ENCODE assay signal across 11 cellular contexts in genomic region chr22:35315141-35315854, GRCh38. TPM values are rescaled to one million over a fixed set of nuclear protein-coding genes. Genes with fewer than 3 reads are reported as not detected.
DNase-seq lines count a peak whose midpoint lies in the region; ATAC-seq and TF ChIP-seq lines count a peak whose summit lies in the region.
"Had no signal": no experiment of that assay in that cellular context is flagged by ENCODE, and none has a peak within 500 bp of the region (broad histone marks: within the 10 kb centered on the region; RNA-seq: fewer than 3 reads in every experiment).

No MANE protein-coding gene starts in this region.

- TF ChIP-seq CTCF in HFFc6 (IDR thresholded peaks at IDR 0.05) (no peak), adrenal gland (IDR thresholded peaks at IDR 0.05) (no peak), spleen (IDR thresholded peaks at IDR 0.05 in 8 of 11, conservative IDR thresholded peaks at IDR 0.05 in 3 of 11) (no peak)

- peak; percentile 9 to 21 for ATAC-seq in left cardiac atrium
- no peak for ATAC-seq in GM19395 (IDR thresholded peaks at IDR 0.05; ENCODE audit: unreplicated experiment)
- ATAC-seq in GM21576 (IDR thresholded peaks at IDR 0.05; ENCODE audit: unreplicated experiment), result no peak
- ATAC-seq: PC-3 had no signal

- TF ChIP-seq POLR2A in adrenal gland (IDR thresholded peaks at IDR 0.05) (peak in 1 of 2 donors; percentile 55), spleen (IDR thresholded peaks at IDR 0.05) (no peak)

- H3K4me3 Mint-ChIP-seq in HFFc6, result no peak overlapping the region
- H3K4me3 Mint-ChIP-seq: T-helper 1 cell treated with Interleukin-12 subunit alpha and Interleukin-12 subunit beta and Interleukin-4 antibody, amounts not matched to agents 30 μg/mL and 1 μg/mL, for 36 hours had no signal

- H3K4me3 ChIP-seq in adrenal gland (no peak overlapping the region), spleen (no peak overlapping the region)
- H3K4me3 ChIP-seq: pancreas had no signal

- H3K4me1 ChIP-seq in adrenal gland (replicated peaks in 1 of 2) (peaks cover 40 to 80% of the 10 kb centered on the region in 2 donors), spleen (peaks cover 16 to 58% (median 46%) of the 10 kb centered on the region in 6 donors)

- intact Hi-C loops in adrenal gland (cut with DNase I), result no loop called here
- intact Hi-C loops in left cardiac atrium (cut with DNase I), result no loop called here
- intact Hi-C loops in spleen (cut with DNase I; ENCODE audit: low total_unique reads), result no loop called here

- H3K27ac ChIP-seq in adrenal gland, result peak overlapping the region; percentile 12 to 96 (median 87)
- H3K27ac ChIP-seq in spleen, result peak overlapping the region in 1 of 8 donors; percentile 72

- H3K4me1 Mint-ChIP-seq in HFFc6 (ENCODE audit: low read depth), result peaks cover 48% of the 10 kb centered on the region

- peaks cover 0 to 33% of the 10 kb centered on the region in 2 donors for H3K36me3 ChIP-seq in adrenal gland (replicated peaks in 1 of 2)
- H3K36me3 ChIP-seq in spleen, result peaks cover 0 to 80% (median 31%) of the 10 kb centered on the region in 6 donors

- H3K9me3 Mint-ChIP-seq in HFFc6, result no peaks in the 10 kb centered on the region
- H3K9me3 Mint-ChIP-seq: T-helper 1 cell treated with Interleukin-12 subunit alpha and Interleukin-12 subunit beta and Interleukin-4 antibody, amounts not matched to agents 30 μg/mL and 1 μg/mL, for 36 hours had no signal

- H3K36me3 Mint-ChIP-seq in HFFc6 (ENCODE audit: low read depth), result no peaks in the 10 kb centered on the region

- WGBS in adrenal gland, 4 donors, result 69 to 76% (median 72%) methylated on average over 8 to 12 of the region's 12 CpGs
- WGBS in spleen, 5 donors, result 88 to 96% (median 93%) methylated on average over 10 to 12 of the region's 12 CpGs

- H3K9me3 ChIP-seq in adrenal gland (replicated peaks in 1 of 3) (no peaks in the 10 kb centered on the region), spleen (no peaks in the 10 kb centered on the region)
- H3K9me3 ChIP-seq: pancreas had no signal

- no peaks in the 10 kb centered on the region for H3K27me3 ChIP-seq in adrenal gland
- no peaks in the 10 kb centered on the region for H3K27me3 ChIP-seq in spleen (replicated peaks in 1 of 7)
- H3K27me3 ChIP-seq: pancreas had no signal

- peak overlapping the region; percentile 98 for H3K27ac Mint-ChIP-seq in HFFc6
- H3K27ac Mint-ChIP-seq: T-helper 1 cell treated with Interleukin-12 subunit alpha and Interleukin-12 subunit beta and Interleukin-4 antibody, amounts not matched to agents 30 μg/mL and 1 μg/mL, for 36 hours had no signal

- H3K27me3 Mint-ChIP-seq in HFFc6 (ENCODE audit: insufficient read depth), result no peaks in the 10 kb centered on the region; the same call in 1 of the 2 replicates

- DNase-seq in HFFc6, result no peak
- peak in 6 of 7 donors; percentile 63 to 83 (median 78) for DNase-seq in adrenal gland
- no peak for DNase-seq in left cardiac atrium
- DNase-seq in spleen, result peak; percentile 37
- no peak for DNase-seq in iPS-NIHi7 (ENCODE audit: extremely low spot score)
- DNase-seq: hippocampal formation, PC-3 had no signal

RNA-seq across cellular contexts. Expression of gene TOM1, which starts 15.6 kb away (rescaled TPM):
- 10 to 100 TPM; 34.2 to 47.2 (median 44.6) TPM for total RNA-seq in HFFc6 (2021; fragmentation: NEBNext Ultra II Directional; extraction: Animal tissue kit (Norgen Biotek cat#: 25700))
- total RNA-seq in adrenal gland (100 to 1,000 TPM in 5 of 8 donors, 10 to 100 TPM in 3; 82.8 to 188 (median 109) TPM), left cardiac atrium (10 to 100 TPM; 45.1 to 57.9 TPM), spleen (10 to 100 TPM; 48.2 to 92.1 (median 56.1) TPM)
- polyA plus RNA-seq in adrenal gland (100 to 1,000 TPM in 2 of 3 donors, 10 to 100 TPM in 1; 96.5 to 121 (median 111) TPM), spleen (10 to 100 TPM; 19.9 to 44.4 (median 34.2) TPM)

RNA-seq across cellular contexts. Expression of gene HMGXB4, which starts 58.0 kb away (rescaled TPM):
- 10 to 100 TPM; 20.2 to 26.0 (median 24.4) TPM for total RNA-seq in HFFc6 (2021; fragmentation: NEBNext Ultra II Directional; extraction: Animal tissue kit (Norgen Biotek cat#: 25700))
- total RNA-seq in adrenal gland (10 to 100 TPM in 6 of 8 donors, 1 to 10 TPM in 2; 5.4 to 26.1 (median 19.9) TPM), left cardiac atrium (10 to 100 TPM in 1 of 2 donors, 1 to 10 TPM in 1; 8.8 to 10.3 TPM), spleen (10 to 100 TPM; 18.1 to 24.6 (median 21.5) TPM)
- polyA plus RNA-seq in adrenal gland (10 to 100 TPM in 1 of 3 donors, 1 to 10 TPM in 2; 5.5 to 19.7 (median 9.0) TPM), spleen (1 to 10 TPM; 4.0 to 6.9 (median 4.2) TPM)

Comparison
In these comparisons a context has a peak if more than half of its experiments do, and no peak if none do; other contexts are left out.
1. DNase-seq: peak in adrenal gland (6 of 7) and spleen (single experiment); none in HFFc6 (single experiment), left cardiac atrium (single experiment) and iPS-NIHi7 (single experiment).
2. ATAC-seq: peak in left cardiac atrium (2 of 2); none in GM19395 (single experiment) and GM21576 (single experiment).